Comparison of ENCODE assay signal across 36 cellular contexts in the genomic region with DNA sequence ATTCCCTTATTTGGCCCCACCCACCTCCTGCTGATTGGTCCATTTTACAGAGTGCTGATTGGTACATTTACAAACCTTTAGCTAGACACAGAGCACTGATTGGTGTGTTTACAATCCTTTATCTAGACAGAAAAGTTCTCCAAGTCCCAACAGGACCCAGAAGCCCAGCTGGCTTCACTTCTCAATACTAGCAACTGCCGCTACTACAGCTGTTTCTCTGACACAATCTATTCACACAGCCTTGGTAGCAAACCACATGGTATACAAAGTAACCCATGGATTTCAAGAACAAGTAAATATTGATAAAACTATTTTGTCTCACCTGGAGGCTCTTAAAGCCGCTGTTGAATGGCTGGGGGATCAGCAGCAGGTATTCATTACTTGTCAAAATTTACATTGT. TPM values are rescaled to one million over a fixed set of nuclear protein-coding genes. Genes with fewer than 3 reads are reported as not detected.
"Had no signal": no experiment of that assay in that cellular context is flagged by ENCODE, and none has a peak within 500 bp of the region (broad histone marks: within the 10 kb centered on the region; RNA-seq: fewer than 3 reads in every experiment).

No MANE protein-coding gene starts in this region.

- H3K36me3 ChIP-seq: adrenal gland, cardiac muscle cell, esophagus muscularis mucosa, heart left ventricle, right atrium auricular region, tibial artery, WERI-Rb-1 had no signal

- DNase-seq: activated CD4-positive, alpha-beta memory T cell treated with anti-CD3 and anti-CD28 coated beads for 36 hours; activated CD4-positive, alpha-beta T cell treated with anti-CD3 and anti-CD28 coated beads, Interleukin-2, amount 10 ng/mL, durations not matched to agents 24 days and 14 days; activated CD4-positive, CD25-positive, alpha-beta regulatory T cell treated with anti-CD3 and anti-CD28 coated beads, Interleukin-2, amount 50 U/mL, for 72 hours; activated CD8-positive, alpha-beta memory T cell treated with anti-CD3 and anti-CD28 coated beads, Interleukin-2, amount 50 U/mL, for 4 hours; activated effector memory CD4-positive, alpha-beta T cell treated with anti-CD3 and anti-CD28 coated beads, Interleukin-2, amount 50 U/mL, for 16 hours; activated naive CD4-positive, alpha-beta T cell treated with anti-CD3 and anti-CD28 coated beads for 36 hours; activated naive CD8-positive, alpha-beta T cell treated with anti-CD3 and anti-CD28 coated beads for 36 hours; activated T-cell treated with anti-CD3 and anti-CD28 coated beads, Interleukin-2, amount 50 U/mL, for 1 hour; adrenal gland; aorta; cortex of kidney; foreskin keratinocyte; heart left ventricle; hypothalamus; naive thymus-derived CD8-positive, alpha-beta T cell; nucleus accumbens; stimulated activated CD4-positive, alpha-beta T cell treated with anti-CD3 and anti-CD28 coated beads, Interleukin-1b, Interleukin-23, amount 100 ng/mL, for 48 hours; stimulated activated CD4-positive, alpha-beta T cell treated with anti-CD3 and anti-CD28 coated beads, Interleukin-4, amount 100 ng/mL, for 4 hours; stimulated activated CD8-positive, alpha-beta memory T cell treated with anti-CD3 and anti-CD28 coated beads, Interleukin-4, amount 100 ng/mL, for 48 hours; stimulated activated naive CD8-positive, alpha-beta T cell treated with anti-CD3 and anti-CD28 coated beads, Interleukin-15, amount 100 ng/mL, for 72 hours; tibial artery; WERI-Rb-1 had no signal

- H3K27me3 ChIP-seq: adrenal gland, cardiac muscle cell, esophagus muscularis mucosa, heart left ventricle, right atrium auricular region, tibial artery had no signal

- ATAC-seq: foreskin keratinocyte; heart left ventricle; naive thymus-derived CD8-positive, alpha-beta T cell; stimulated activated memory B cell treated with anti-CD40 and anti-IgM and Interleukin-4, amounts not matched to agents 10 μg/mL and 1 μg/mL and 100 μg/mL, for 72 hours; stimulated activated naive CD8-positive, alpha-beta T cell treated with anti-CD3 and anti-CD28 coated beads, Interleukin-15, amount 100 ng/mL, for 72 hours had no signal

- H3K4me3 ChIP-seq: adrenal gland, cardiac muscle cell, esophagus muscularis mucosa, heart left ventricle, right atrium auricular region, smooth muscle cell, tibial artery had no signal

- H3K9me3 ChIP-seq: adrenal gland, esophagus muscularis mucosa, heart left ventricle, right atrium auricular region, tibial artery had no signal

- H3K27ac ChIP-seq: adrenal gland, esophagus muscularis mucosa, foreskin keratinocyte, heart left ventricle, parathyroid adenoma, tibial artery, WERI-Rb-1 had no signal

- H3K4me1 ChIP-seq: foreskin keratinocyte had no signal

RNA-seq across cellular contexts. Expression of a gene that starts 25.4 kb away (rescaled TPM):
- total RNA-seq: activated CD4-positive, alpha-beta memory T cell treated with anti-CD3 and anti-CD28 coated beads for 36 hours; activated CD4-positive, alpha-beta T cell treated with anti-CD3 and anti-CD28 coated beads, Interleukin-2, amount 10 ng/mL, durations not matched to agents 24 days and 14 days; activated CD8-positive, alpha-beta memory T cell treated with anti-CD3 and anti-CD28 coated beads for 36 hours; activated naive CD4-positive, alpha-beta T cell treated with anti-CD3 and anti-CD28 coated beads for 36 hours; activated naive CD8-positive, alpha-beta T cell treated with anti-CD3 and anti-CD28 coated beads for 36 hours; activated T-helper 1 cell treated with anti-CD3 and anti-CD28 coated beads, Interleukin-12 subunit alpha, Interleukin-12 subunit beta, Interleukin-2, Interleukin-4 antibody, amounts not matched to agents 30 ng/mL and 10 ng/mL and 1 ng/mL, durations not matched to agents 14 hours and 24 hours and 36 hours; cardiac muscle cell; foreskin keratinocyte; kidney epithelial cell; lower leg skin; naive thymus-derived CD8-positive, alpha-beta T cell; neural crest cell; pulmonary artery endothelial cell; smooth muscle cell had no signal
- polyA plus RNA-seq: foreskin keratinocyte; naive thymus-derived CD8-positive, alpha-beta T cell; smooth muscle cell had no signal

RNA-seq across cellular contexts. Expression of a gene that starts 44.3 kb away (rescaled TPM):
- total RNA-seq: activated CD4-positive, alpha-beta memory T cell treated with anti-CD3 and anti-CD28 coated beads for 36 hours; activated CD4-positive, alpha-beta T cell treated with anti-CD3 and anti-CD28 coated beads, Interleukin-2, amount 10 ng/mL, durations not matched to agents 24 days and 14 days; activated CD8-positive, alpha-beta memory T cell treated with anti-CD3 and anti-CD28 coated beads for 36 hours; activated naive CD4-positive, alpha-beta T cell treated with anti-CD3 and anti-CD28 coated beads for 36 hours; activated naive CD8-positive, alpha-beta T cell treated with anti-CD3 and anti-CD28 coated beads for 36 hours; activated T-helper 1 cell treated with anti-CD3 and anti-CD28 coated beads, Interleukin-12 subunit alpha, Interleukin-12 subunit beta, Interleukin-2, Interleukin-4 antibody, amounts not matched to agents 30 ng/mL and 10 ng/mL and 1 ng/mL, durations not matched to agents 14 hours and 24 hours and 36 hours; aorta; cardiac muscle cell; cerebellum; esophagus muscularis mucosa; foreskin keratinocyte; kidney epithelial cell; naive thymus-derived CD8-positive, alpha-beta T cell; pulmonary artery endothelial cell; smooth muscle cell; ureter had no signal
- polyA plus RNA-seq: cardiac muscle cell; foreskin keratinocyte; naive thymus-derived CD8-positive, alpha-beta T cell; smooth muscle cell had no signal

RNA-seq across cellular contexts. Expression of a gene that starts 47.7 kb away (rescaled TPM):
- total RNA-seq: activated CD4-positive, alpha-beta T cell treated with anti-CD3 and anti-CD28 coated beads, Interleukin-2, amount 10 ng/mL, durations not matched to agents 24 days and 14 days; cardiac muscle cell; cerebellum; foreskin keratinocyte; kidney epithelial cell; neural crest cell; pulmonary artery endothelial cell had no signal
- polyA plus RNA-seq: foreskin keratinocyte, smooth muscle cell had no signal
